9 cellular contexts compared by ENCODE assay signal in genomic region chr18:59881728-59882685, GRCh38. TPM values are rescaled to one million over a fixed set of nuclear protein-coding genes. Genes with fewer than 3 reads are reported as not detected.
DNase-seq lines count a peak whose midpoint lies in the region; ATAC-seq, FAIRE-seq and TF ChIP-seq lines count a peak whose summit lies in the region.
"Had no signal": no experiment of that assay in that cellular context is flagged by ENCODE, and none has a peak within 500 bp of the region (broad histone marks: within the 10 kb centered on the region; RNA-seq: fewer than 3 reads in every experiment).

No MANE protein-coding gene starts in this region.

- no peak for TF ChIP-seq EP300 in transverse colon (IDR thresholded peaks at IDR 0.05; ENCODE audit: low read depth)

- H3K9me3 ChIP-seq in Loucy (ENCODE audit: insufficient read depth, low read depth, low read length) (no peaks in the 10 kb centered on the region), transverse colon (no peaks in the 10 kb centered on the region)
- H3K9me3 ChIP-seq: thoracic aorta had no signal

- intact Hi-C loops in transverse colon (cut with DNase I; ENCODE audit: low total_unique reads): no loop called here

- no peaks in the 10 kb centered on the region for H3K27me3 ChIP-seq in Loucy (ENCODE audit: insufficient read depth, low read length, poor library complexity, severe bottlenecking)
- no peaks in the 10 kb centered on the region for H3K27me3 ChIP-seq in transverse colon

- no peaks in the 10 kb centered on the region for H3F3A ChIP-seq in Loucy (ENCODE audit: low read depth)

- H3K27me3 Mint-ChIP-seq in activated T-cell treated with anti-CD3 and anti-CD28 coated beads, Interleukin-2, amount 50 U/mL, for 4 hours (ENCODE audit: low read depth): no peaks in the 10 kb centered on the region

- H2AFZ ChIP-seq in Loucy (ENCODE audit: low read length): peak overlapping the region; percentile 72

- TF ChIP-seq CTCF in Loucy (conservative IDR thresholded peaks at IDR 0.05; ENCODE audit: low read length) (no peak), transverse colon (IDR thresholded peaks at IDR 0.05) (no peak)

- H3K9me3 Mint-ChIP-seq in activated T-cell treated with anti-CD3 and anti-CD28 coated beads, Interleukin-2, amount 50 U/mL, for 4 hours: no peaks in the 10 kb centered on the region

- ATAC-seq in activated T-cell treated with anti-CD3 and anti-CD28 coated beads, Interleukin-2, amount 50 U/mL, for 4 hours: peak; percentile 58 to 65

- H3K36me3 ChIP-seq in Loucy (ENCODE audit: insufficient read depth, low read length) (no peaks in the 10 kb centered on the region), transverse colon (no peaks in the 10 kb centered on the region)
- H3K36me3 ChIP-seq: thoracic aorta had no signal

- no peak overlapping the region for H3K9ac ChIP-seq in Loucy (ENCODE audit: low read depth, low read length, poor library complexity, severe bottlenecking)

- H3K4me1 ChIP-seq in Loucy (ENCODE audit: insufficient read depth, low read length, poor library complexity, severe bottlenecking) (peaks cover 25% of the 10 kb centered on the region), transverse colon (peaks cover 0 to 32% (median 19%) of the 10 kb centered on the region in 4 donors)

- peak; percentile 19 for DNase-seq in stimulated activated CD4-positive, alpha-beta T cell treated with anti-CD3 and anti-CD28 coated beads, Interleukin-1b, Interleukin-23, amount 100 ng/mL, for 48 hours
- no peak for DNase-seq in stimulated activated CD4-positive, alpha-beta T cell treated with anti-CD3 and anti-CD28 coated beads, Interleukin-2, amount 100 ng/mL, for 48 hours
- DNase-seq in activated T-cell treated with anti-CD3 and anti-CD28 coated beads, Interleukin-2, amount 50 U/mL, for 4 hours: no peak
- peak; percentile 52 for DNase-seq in transverse colon
- no peak for DNase-seq in RPMI8226
- DNase-seq in DMS79 treated with DMSO at 0.1 percent for 48 hours (lab: John Stamatoyannopoulos, UW): no peak

- H3K79me2 ChIP-seq in Loucy (ENCODE audit: insufficient read depth, low read length): no peaks in the 10 kb centered on the region

- no peaks in the 10 kb centered on the region for H4K20me1 ChIP-seq in Loucy (ENCODE audit: insufficient read depth, low read length, poor library complexity, severe bottlenecking)

- no peak overlapping the region for H3K4me3 Mint-ChIP-seq in activated T-cell treated with anti-CD3 and anti-CD28 coated beads, Interleukin-2, amount 50 U/mL, for 4 hours

- in situ Hi-C loops in transverse colon (cut with MboI; ENCODE audit: low pct_ligation_motif_present in 1 of 4, low pct_unique_long_range_greater_than_20kb in 1 of 4, low sequenced_read_pairs in 3 of 4): no loop called here

- H3K4me3 ChIP-seq in Loucy (ENCODE audit: low read length, poor library complexity, severe bottlenecking) (no peak overlapping the region), transverse colon (no peak overlapping the region)
- H3K4me3 ChIP-seq: thoracic aorta had no signal

- no peaks in the 10 kb centered on the region for H3K36me3 Mint-ChIP-seq in activated T-cell treated with anti-CD3 and anti-CD28 coated beads, Interleukin-2, amount 50 U/mL, for 4 hours (ENCODE audit: insufficient read depth)

- peak; percentile 55 for FAIRE-seq in islet of Langerhans (lab: Jason Lieb, UNC)

- 18 to 25% methylated on average over 11 of the region's 11 CpGs for whole genome bisulfite sequencing in transverse colon (ENCODE audit: low coverage in 1 of 2), 2 donors

- peaks cover 35% of the 10 kb centered on the region for H3K4me1 Mint-ChIP-seq in activated T-cell treated with anti-CD3 and anti-CD28 coated beads, Interleukin-2, amount 50 U/mL, for 4 hours (ENCODE audit: low read depth)

- no peaks in the 10 kb centered on the region for H3K9me2 ChIP-seq in Loucy (replicated peaks; ENCODE audit: low read depth, low read length)

- no peak for TF ChIP-seq POLR2A in transverse colon (IDR thresholded peaks at IDR 0.05)

- H3K4me2 ChIP-seq in Loucy (ENCODE audit: low read depth, low read length, poor library complexity, severe bottlenecking): no peak overlapping the region

- peak overlapping the region; percentile 58 to 80 (median 74) for H3K27ac ChIP-seq in transverse colon
- H3K27ac ChIP-seq: thoracic aorta had no signal

RNA-seq across cellular contexts. Expression of gene PMAIP1, which starts 17.8 kb away (rescaled TPM):
- total RNA-seq in activated T-cell treated with anti-CD3 and anti-CD28 coated beads, Interleukin-2, amount 50 U/mL, for 4 hours: 10 to 100 TPM; 68.7 to 93.0 (median 79.7) TPM
- 10 to 100 TPM in 1 of 4 donors, 1 to 10 TPM in 1, under 1 TPM in 1, not detected in 1; 0.82 to 66.5 (median 3.5) TPM for total RNA-seq in transverse colon
- total RNA-seq: thoracic aorta had no signal

Comparison
In these comparisons a context has a peak if more than half of its experiments do, and no peak if none do; other contexts are left out.
1. DNase-seq: peak in stimulated activated CD4-positive, alpha-beta T cell treated with anti-CD3 and anti-CD28 coated beads, Interleukin-1b, Interleukin-23, amount 100 ng/mL, for 48 hours (single experiment) and transverse colon (single experiment); none in stimulated activated CD4-positive, alpha-beta T cell treated with anti-CD3 and anti-CD28 coated beads, Interleukin-2, amount 100 ng/mL, for 48 hours (0 of 2), activated T-cell treated with anti-CD3 and anti-CD28 coated beads, Interleukin-2, amount 50 U/mL, for 4 hours (single experiment), RPMI8226 (single experiment) and DMS79 treated with DMSO at 0.1 percent for 48 hours (single experiment).